ENCODE assay signal across 1 cellular context in the genomic region with DNA sequence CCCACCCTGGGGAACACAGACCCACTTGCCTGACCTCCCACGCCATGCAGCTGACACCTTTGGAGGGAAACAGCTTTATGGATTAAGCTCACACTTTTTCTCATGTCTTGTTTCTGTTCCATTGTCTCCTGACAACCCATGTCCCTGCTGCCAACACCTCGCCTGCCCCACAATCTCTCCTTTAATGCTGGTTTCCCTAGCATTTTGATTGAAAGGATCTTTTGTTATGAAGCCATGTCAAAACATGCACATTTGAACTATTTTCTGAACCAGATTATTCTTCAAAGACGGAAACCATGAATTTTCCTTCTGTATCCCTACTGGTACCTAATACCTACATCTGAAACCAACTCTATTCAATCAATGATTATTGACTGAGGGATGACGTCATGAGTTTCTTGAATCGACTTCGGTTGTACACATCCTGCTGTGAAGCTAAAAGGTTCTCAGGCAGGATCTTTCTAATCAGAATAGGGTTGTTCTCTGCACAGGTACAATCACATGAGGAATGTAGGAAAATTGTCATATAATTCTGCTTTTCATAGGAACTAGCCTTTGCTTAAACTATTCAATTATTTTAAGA.
TF ChIP-seq lines count a peak whose summit lies in the region.

No MANE protein-coding gene starts in this region.

TF ChIP-seq in H1, 55 proteins besides CTCF, POLR2A, EP300 and RAD21:
- TF ChIP-seq ASH2L (IDR thresholded peaks at IDR 0.05; ENCODE audit: low read length) (no peak), RNF2 (IDR thresholded peaks at IDR 0.05; ENCODE audit: borderline replicate concordance, low read depth, low read length, missing control alignments, poor library complexity, severe bottlenecking) (no peak), MAFK (IDR thresholded peaks at IDR 0.05; ENCODE audit: low read depth, low read length) (no peak), MAX (IDR thresholded peaks at IDR 0.05) (no peak), SIN3A (conservative IDR thresholded peaks at IDR 0.05 in 1 of 2, IDR thresholded peaks at IDR 0.05 in 1 of 2; ENCODE audit: low read depth in 1 of 2, low read length in 2 of 2) (no peak), CTBP2 (IDR thresholded peaks at IDR 0.05; ENCODE audit: borderline replicate concordance, insufficient read depth, insufficient read length, low read length) (no peak), GTF2F1 (IDR thresholded peaks at IDR 0.05; ENCODE audit: borderline replicate concordance, low read depth, low read length) (no peak), TAF7 (optimal IDR thresholded peaks at IDR 0.05; ENCODE audit: borderline replicate concordance, low read depth, low read length) (no peak), RXRA (IDR thresholded peaks at IDR 0.05; ENCODE audit: insufficient read depth, low read depth, low read length) (no peak), TAF1 (IDR thresholded peaks at IDR 0.05; ENCODE audit: low read depth, low read length) (no peak), KDM5A (IDR thresholded peaks at IDR 0.05; ENCODE audit: low read length) (no peak), KDM4A (IDR thresholded peaks at IDR 0.05; ENCODE audit: low read depth, low read length, severe bottlenecking) (no peak), JUN (IDR thresholded peaks at IDR 0.05; ENCODE audit: low read depth, low read length) (no peak), GABPA (IDR thresholded peaks at IDR 0.05; ENCODE audit: borderline replicate concordance, insufficient read depth, low read length) (no peak), SP2 (IDR thresholded peaks at IDR 0.05; ENCODE audit: low read length) (no peak), CHD1 (IDR thresholded peaks at IDR 0.05; ENCODE audit: low read depth, low read length) (no peak)
- TF ChIP-seq, protein P1, sequence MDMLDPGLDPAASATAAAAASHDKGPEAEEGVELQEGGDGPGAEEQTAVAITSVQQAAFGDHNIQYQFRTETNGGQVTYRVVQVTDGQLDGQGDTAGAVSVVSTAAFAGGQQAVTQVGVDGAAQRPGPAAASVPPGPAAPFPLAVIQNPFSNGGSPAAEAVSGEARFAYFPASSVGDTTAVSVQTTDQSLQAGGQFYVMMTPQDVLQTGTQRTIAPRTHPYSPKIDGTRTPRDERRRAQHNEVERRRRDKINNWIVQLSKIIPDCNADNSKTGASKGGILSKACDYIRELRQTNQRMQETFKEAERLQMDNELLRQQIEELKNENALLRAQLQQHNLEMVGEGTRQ (IDR thresholded peaks at IDR 0.05; ENCODE audit: low read length) = no peak
TF ChIP-seq in H1: peak in this region for 0.
